8 cellular contexts compared by ENCODE assay signal in the genomic region with DNA sequence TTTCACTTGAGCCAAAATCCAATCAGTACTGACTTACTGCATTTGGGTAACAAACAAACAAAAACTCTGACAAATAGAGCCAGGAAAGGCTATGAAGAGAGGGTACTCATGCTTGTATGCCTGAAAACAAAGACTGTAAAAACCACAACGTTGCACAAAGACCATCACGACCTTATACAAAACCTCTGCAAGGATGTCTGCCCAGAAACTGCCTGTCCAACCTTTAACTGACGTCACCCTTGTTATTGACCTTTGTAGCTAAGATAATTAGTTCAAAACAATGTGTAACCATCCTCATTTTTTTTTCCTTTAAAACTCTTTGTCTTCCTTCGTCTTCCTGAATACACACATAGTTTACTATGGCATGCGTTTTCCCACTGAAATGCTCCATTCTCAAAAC. TPM values are rescaled to one million over a fixed set of nuclear protein-coding genes. Genes with fewer than 3 reads are reported as not detected.
DNase-seq lines count a peak whose midpoint lies in the region; ATAC-seq and TF ChIP-seq lines count a peak whose summit lies in the region.

No MANE protein-coding gene starts in this region.

- H3K9me3 Mint-ChIP-seq in activated naive CD8-positive, alpha-beta T cell treated with anti-CD3 and anti-CD28 coated beads, Interleukin-2, amount 50 U/mL, for 24 hours, result no peaks in the 10 kb centered on the region
- no peaks in the 10 kb centered on the region for H3K9me3 Mint-ChIP-seq in type B pancreatic cell

- H4K8ac ChIP-seq in mesenchymal stem cell (ENCODE audit: low read length), result no peak overlapping the region

- H3K36me3 Mint-ChIP-seq in activated naive CD8-positive, alpha-beta T cell treated with anti-CD3 and anti-CD28 coated beads, Interleukin-2, amount 50 U/mL, for 24 hours (ENCODE audit: low read depth), result peaks cover 26% of the 10 kb centered on the region
- H3K36me3 Mint-ChIP-seq in type B pancreatic cell, result peaks cover 23% of the 10 kb centered on the region

- no peak overlapping the region for H3K4me2 ChIP-seq in mesenchymal stem cell (ENCODE audit: low read length, poor library complexity, severe bottlenecking)

- H3K36me3 ChIP-seq in left ventricle myocardium inferior (no peaks in the 10 kb centered on the region), mesenchymal stem cell (ENCODE audit: control insufficient read depth in 1 of 2, insufficient read depth in 2 of 2, low read depth in 1 of 2, low read length in 2 of 2) (peaks cover 0 to 19% of the 10 kb centered on the region in 2 experiments)

- H3K27me3 Mint-ChIP-seq in activated naive CD8-positive, alpha-beta T cell treated with anti-CD3 and anti-CD28 coated beads, Interleukin-2, amount 50 U/mL, for 24 hours, result no peaks in the 10 kb centered on the region
- no peaks in the 10 kb centered on the region for H3K27me3 Mint-ChIP-seq in type B pancreatic cell

- H2BK5ac ChIP-seq in mesenchymal stem cell (ENCODE audit: low read depth, low read length, poor library complexity, severe bottlenecking), result no peak overlapping the region

- peaks cover 45% of the 10 kb centered on the region for H3K4me1 ChIP-seq in left ventricle myocardium inferior
- H3K4me1 ChIP-seq in mesenchymal stem cell (ENCODE audit: control insufficient read depth, insufficient read depth, low read depth, low read length), result no peaks in the 10 kb centered on the region

- no peaks in the 10 kb centered on the region for H3K27me3 ChIP-seq in left ventricle myocardium inferior (ENCODE audit: low read depth)
- H3K27me3 ChIP-seq in mesenchymal stem cell (ENCODE audit: control insufficient read depth in 1 of 2, insufficient read depth in 1 of 2, low read length in 2 of 2), result no peaks in the 10 kb centered on the region

- intact Hi-C loops in left ventricle myocardium inferior (cut with micrococcal nuclease) (no loop called here), left cardiac atrium (cut with DNase I) (no loop called here)

- no peak overlapping the region for H3K23ac ChIP-seq in mesenchymal stem cell (ENCODE audit: low read length in 2 of 2)

- no peaks in the 10 kb centered on the region for H3K79me1 ChIP-seq in mesenchymal stem cell (replicated peaks; ENCODE audit: low read length, poor library complexity, severe bottlenecking)

- peak overlapping the region; percentile 99 for H3K9ac ChIP-seq in mesenchymal stem cell (ENCODE audit: low read length)

- H3K4me3 ChIP-seq in left ventricle myocardium inferior (peak overlapping the region; percentile 88), mesenchymal stem cell (ENCODE audit: insufficient read depth in 1 of 2, low read depth in 1 of 2, low read length in 2 of 2) (peak overlapping the region in 1 of 2 experiments; percentile 96)

- no peak overlapping the region for H2AK5ac ChIP-seq in mesenchymal stem cell (ENCODE audit: low read length, severe bottlenecking)

- H2BK120ac ChIP-seq in mesenchymal stem cell (ENCODE audit: low read depth, low read length), result no peak overlapping the region

- no peak overlapping the region for H2BK12ac ChIP-seq in mesenchymal stem cell (ENCODE audit: low read length in 2 of 2)

- H3K18ac ChIP-seq in mesenchymal stem cell (ENCODE audit: low read depth in 1 of 2, low read length in 2 of 2), result no peak overlapping the region

- no peak for DNase-seq in left ventricle myocardium inferior
- DNase-seq in left cardiac atrium, result no peak
- no peak for DNase-seq in activated naive CD8-positive, alpha-beta T cell treated with anti-CD3 and anti-CD28 coated beads, Interleukin-2, amount 50 U/mL, for 24 hours
- DNase-seq in mesenchymal stem cell, result no peak
- DNase-seq in type B pancreatic cell (ENCODE audit: extremely low spot score, unreplicated experiment), result no peak
- no peak for DNase-seq in AG08395 (ENCODE audit: low spot score)
- no peak for DNase-seq in omental fat pad (ENCODE audit: low spot score)

- no peak overlapping the region for H3K14ac ChIP-seq in mesenchymal stem cell (ENCODE audit: low read length in 2 of 2)

- peaks cover 26% of the 10 kb centered on the region for H3K4me1 Mint-ChIP-seq in activated naive CD8-positive, alpha-beta T cell treated with anti-CD3 and anti-CD28 coated beads, Interleukin-2, amount 50 U/mL, for 24 hours
- peaks cover 13% of the 10 kb centered on the region for H3K4me1 Mint-ChIP-seq in type B pancreatic cell (ENCODE audit: unreplicated experiment)

- H2BK15ac ChIP-seq in mesenchymal stem cell (ENCODE audit: low read depth, poor library complexity, severe bottlenecking), result no peak overlapping the region

- peak overlapping the region in 1 of 2 experiments; percentile 26 for H3K4ac ChIP-seq in mesenchymal stem cell (ENCODE audit: low read depth in 1 of 2, low read length in 2 of 2)

- peak overlapping the region; percentile 88 for H2AFZ ChIP-seq in mesenchymal stem cell (ENCODE audit: low read depth, low read length)

- H3K4me3 Mint-ChIP-seq in activated naive CD8-positive, alpha-beta T cell treated with anti-CD3 and anti-CD28 coated beads, Interleukin-2, amount 50 U/mL, for 24 hours, result peak overlapping the region; percentile 93
- H3K4me3 Mint-ChIP-seq in type B pancreatic cell, result peak overlapping the region; percentile 96

- H3K27ac ChIP-seq in left ventricle myocardium inferior (replicated peaks) (peak overlapping the region; percentile 95), mesenchymal stem cell (ENCODE audit: low read length, poor library complexity, severe bottlenecking) (no peak overlapping the region)

- TF ChIP-seq CTCF in left ventricle myocardium inferior (IDR thresholded peaks at IDR 0.05; ENCODE audit: borderline replicate concordance) (no peak), type B pancreatic cell (conservative IDR thresholded peaks at IDR 0.05) (no peak), omental fat pad (IDR thresholded peaks at IDR 0.05) (no peak)

- 81% methylated on average over 4 of the region's 5 CpGs for WGBS in mesenchymal stem cell

- no peaks in the 10 kb centered on the region for H3K9me3 ChIP-seq in left ventricle myocardium inferior (replicated peaks)
- H3K9me3 ChIP-seq in mesenchymal stem cell (ENCODE audit: control insufficient read depth, low read length), result no peaks in the 10 kb centered on the region

- peak overlapping the region; percentile 89 for H3K27ac Mint-ChIP-seq in activated naive CD8-positive, alpha-beta T cell treated with anti-CD3 and anti-CD28 coated beads, Interleukin-2, amount 50 U/mL, for 24 hours
- peak overlapping the region; percentile 96 for H3K27ac Mint-ChIP-seq in type B pancreatic cell

- ATAC-seq in left cardiac atrium (no peak), omental fat pad (ENCODE audit: low FRiP score) (no peak), GM18502 (IDR thresholded peaks at IDR 0.05; ENCODE audit: poor library complexity, unreplicated experiment) (no peak)
- no peak for ATAC-seq in activated naive CD8-positive, alpha-beta T cell treated with anti-CD3 and anti-CD28 coated beads, Interleukin-2, amount 50 U/mL, for 24 hours

- H4K91ac ChIP-seq in mesenchymal stem cell (ENCODE audit: low read length), result no peak overlapping the region

RNA-seq across cellular contexts. Expression of gene CREBZF, which starts 0.8 kb away (rescaled TPM):
- total RNA-seq in left ventricle myocardium inferior (12.9 TPM), left cardiac atrium (10 to 100 TPM; 13.8 to 17.1 TPM), type B pancreatic cell (ENCODE audit: low replicate concordance) (43.2 and 55.7 TPM in 2 replicates), omental fat pad (10 to 100 TPM; 39.0 to 81.0 (median 48.0) TPM)
- 13.1 TPM for polyA plus RNA-seq in mesenchymal stem cell (2013, experiment 1 of 2)
- 13.7 TPM for polyA plus RNA-seq in mesenchymal stem cell (2013, experiment 2 of 2)

RNA-seq across cellular contexts. Expression of gene TMEM126A, which starts 18.0 kb away (rescaled TPM):
- 75.2 TPM for total RNA-seq in left ventricle myocardium inferior
- 10 to 100 TPM; 59.8 to 61.5 TPM for total RNA-seq in left cardiac atrium
- 65.7 TPM for polyA plus RNA-seq in mesenchymal stem cell (2013, experiment 1 of 2)
- polyA plus RNA-seq in mesenchymal stem cell (2013, experiment 2 of 2), result 71.4 TPM
- total RNA-seq in type B pancreatic cell (ENCODE audit: low replicate concordance), result 22.7 and 25.6 TPM in 2 replicates
- total RNA-seq in omental fat pad, result 10 to 100 TPM; 14.3 to 40.6 (median 29.1) TPM

RNA-seq across cellular contexts. Expression of gene CCDC89, which starts 20.2 kb away (rescaled TPM):
- total RNA-seq in left ventricle myocardium inferior (0.63 TPM), left cardiac atrium (1 to 10 TPM in 1 of 2 donors, under 1 TPM in 1; 0.39 to 1.0 TPM), type B pancreatic cell (ENCODE audit: low replicate concordance) (0.19 and 0.77 TPM in 2 replicates), omental fat pad (1 to 10 TPM in 3 of 4 donors, under 1 TPM in 1; 0.60 to 1.7 (median 1.4) TPM)
- polyA plus RNA-seq in mesenchymal stem cell (2013, experiment 1 of 2), result 0.03 TPM
- polyA plus RNA-seq in mesenchymal stem cell (2013, experiment 2 of 2), result 0.03 TPM

RNA-seq across cellular contexts. Expression of gene TMEM126B, which starts 37.4 kb away (rescaled TPM):
- total RNA-seq in left ventricle myocardium inferior (55.4 TPM), left cardiac atrium (10 to 100 TPM; 48.4 to 55.5 TPM), type B pancreatic cell (ENCODE audit: low replicate concordance) (31.2 and 46.7 TPM in 2 replicates), omental fat pad (10 to 100 TPM; 37.3 to 70.1 (median 54.7) TPM)
- 60.1 TPM for polyA plus RNA-seq in mesenchymal stem cell (2013, experiment 1 of 2)
- polyA plus RNA-seq in mesenchymal stem cell (2013, experiment 2 of 2), result 59.6 TPM

RNA-seq across cellular contexts. Expression of gene DLG2, which starts 38.6 kb away (rescaled TPM):
- total RNA-seq in left ventricle myocardium inferior (6.5 TPM), left cardiac atrium (1 to 10 TPM; 5.9 to 7.4 TPM), type B pancreatic cell (ENCODE audit: low replicate concordance) (2.3 and 5.9 TPM in 2 replicates), omental fat pad (10 to 100 TPM in 2 of 4 donors, 1 to 10 TPM in 2; 4.8 to 13.2 (median 8.1) TPM)
- 0.32 TPM for polyA plus RNA-seq in mesenchymal stem cell (2013, experiment 1 of 2)
- 0.16 TPM for polyA plus RNA-seq in mesenchymal stem cell (2013, experiment 2 of 2)
